ENCODE assay signal across 14 cellular contexts in the genomic region with DNA sequence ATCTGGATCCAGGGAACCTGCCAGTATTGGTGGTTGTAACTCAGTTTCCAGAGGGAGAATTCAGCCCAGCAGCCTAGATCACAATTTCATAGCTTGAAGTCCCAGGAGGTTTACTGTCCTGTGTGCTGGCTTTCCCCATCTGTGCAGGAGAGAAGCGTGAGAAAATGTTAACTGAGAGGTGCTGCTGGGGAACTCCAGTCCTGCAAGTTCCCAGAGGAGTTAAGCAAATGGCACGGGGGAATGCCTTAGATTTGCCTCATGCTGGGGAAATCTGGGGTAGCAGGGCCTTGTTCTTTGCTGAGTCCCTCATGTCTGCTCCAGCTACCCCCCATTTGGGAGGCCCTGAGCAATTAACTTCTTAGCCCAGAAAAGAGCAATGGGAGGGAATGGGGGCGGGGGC.
DNase-seq lines count a peak whose midpoint lies in the region; ATAC-seq, FAIRE-seq and TF ChIP-seq lines count a peak whose summit lies in the region.
"Had no signal": no experiment of that assay in that cellular context is flagged by ENCODE, and none has a peak within 500 bp of the region (broad histone marks: within the 10 kb centered on the region; RNA-seq: fewer than 3 reads in every experiment).

No MANE protein-coding gene starts in this region.

- no peak overlapping the region for H3K4me3 ChIP-seq in BLaER1 treated with 17β-estradiol and CSF1 and Interleukin-3, amounts not matched to agents 10 nM and 100 nM
- H3K4me3 ChIP-seq: breast epithelium, vagina had no signal

- peak overlapping the region in 3 of 11 experiments; percentile 57 to 66 (median 61); a peak in 6 of 22 replicates for H3K27ac ChIP-seq in BLaER1 treated with 17β-estradiol and CSF1 and Interleukin-3, amounts not matched to agents 10 nM and 100 nM
- H3K27ac ChIP-seq in RWPE1 = no peak overlapping the region
- H3K27ac ChIP-seq: breast epithelium, vagina had no signal

- DNase-seq in NCI-H2171 treated with DMSO at 0.1 percent for 48 hours (lab: John Stamatoyannopoulos, UW) = peak; percentile 95
- no peak for DNase-seq in HCEC 1CT
- no peak for DNase-seq in D721Med (ENCODE audit: insufficient read length, low spot score)
- no peak for DNase-seq in RWPE1 (ENCODE audit: low spot score)
- DNase-seq: activated CD4-positive, alpha-beta T cell treated with anti-CD3 and anti-CD28 coated beads, Interleukin-2, amount 10 ng/mL, durations not matched to agents 7 days and 5 days; DMS53; Kasumi-1; stimulated activated CD4-positive, alpha-beta T cell treated with anti-CD3 and anti-CD28 coated beads, Interleukin-1b, Interleukin-23, amount 100 ng/mL, for 48 hours had no signal

- H3K27me3 ChIP-seq in BLaER1 treated with 17β-estradiol and CSF1 and Interleukin-3, amounts not matched to agents 10 nM and 100 nM = no peaks in the 10 kb centered on the region
- H3K27me3 ChIP-seq: breast epithelium, vagina had no signal

- peak overlapping the region; percentile 63 to 89 (median 76) for H3K4me2 ChIP-seq in BLaER1 treated with 17β-estradiol and CSF1 and Interleukin-3, amounts not matched to agents 10 nM and 100 nM

- POLR2A ChIA-PET in RWPE1 (lab: Yijun Ruan, JAX; ENCODE audit: low non-redundant PET) = no interaction called here

- no peaks in the 10 kb centered on the region for H4K20me1 ChIP-seq in BLaER1 treated with 17β-estradiol and CSF1 and Interleukin-3, amounts not matched to agents 10 nM and 100 nM

- H3K9me3 ChIP-seq in BLaER1 treated with 17β-estradiol and CSF1 and Interleukin-3, amounts not matched to agents 10 nM and 100 nM (replicated peaks in 1 of 11) = peaks cover 0 to 14% (median 0%) of the 10 kb centered on the region in 11 experiments; a peak in 4 of 22 replicates
- H3K9me3 ChIP-seq: breast epithelium, vagina had no signal

- H3K4me1 ChIP-seq in BLaER1 treated with 17β-estradiol and CSF1 and Interleukin-3, amounts not matched to agents 10 nM and 100 nM = peaks cover 52 to 76% (median 67%) of the 10 kb centered on the region in 10 experiments
- H3K4me1 ChIP-seq: breast epithelium, vagina had no signal

- ATAC-seq in HG02678 (IDR thresholded peaks at IDR 0.05; ENCODE audit: unreplicated experiment) (peak; percentile 42), GM18867 (IDR thresholded peaks at IDR 0.05; ENCODE audit: unreplicated experiment) (no peak)

- in situ Hi-C loops in GM18951 (cut with MboI; ENCODE audit: low sequenced_read_pairs, unreplicated experiment) = loop anchor here (5.0 kb wide), 1 partner anchor 59 kb away; no protein-coding TSS in a partner anchor

- H3K36me3 ChIP-seq in BLaER1 treated with 17β-estradiol and CSF1 and Interleukin-3, amounts not matched to agents 10 nM and 100 nM = peaks cover 0 to 34% (median 3%) of the 10 kb centered on the region in 11 experiments; a peak in 7 of 22 replicates
- H3K36me3 ChIP-seq: breast epithelium, vagina had no signal

- peak; percentile 24 for TF ChIP-seq POLR2A in GM18951 (IDR thresholded peaks at IDR 0.05; ENCODE audit: extremely low read depth, insufficient read depth, insufficient read length)

- peak overlapping the region in 2 of 11 experiments; percentile 30 to 32; a peak in 3 of 22 replicates for H3K9ac ChIP-seq in BLaER1 treated with 17β-estradiol and CSF1 and Interleukin-3, amounts not matched to agents 10 nM and 100 nM

- FAIRE-seq in D721Med (lab: Jason Lieb, UNC) = no peak

- TF ChIP-seq CTCF in D721Med (IDR thresholded peaks at IDR 0.05; ENCODE audit: insufficient read depth, missing control alignments) = no peak
- no peak for TF ChIP-seq CTCF in RWPE1 (conservative IDR thresholded peaks at IDR 0.05; ENCODE audit: low read depth)

- CTCF ChIA-PET in RWPE1 (lab: Yijun Ruan, JAX) = no interaction called here
